1 cellular context compared by ENCODE assay signal in the genomic region with DNA sequence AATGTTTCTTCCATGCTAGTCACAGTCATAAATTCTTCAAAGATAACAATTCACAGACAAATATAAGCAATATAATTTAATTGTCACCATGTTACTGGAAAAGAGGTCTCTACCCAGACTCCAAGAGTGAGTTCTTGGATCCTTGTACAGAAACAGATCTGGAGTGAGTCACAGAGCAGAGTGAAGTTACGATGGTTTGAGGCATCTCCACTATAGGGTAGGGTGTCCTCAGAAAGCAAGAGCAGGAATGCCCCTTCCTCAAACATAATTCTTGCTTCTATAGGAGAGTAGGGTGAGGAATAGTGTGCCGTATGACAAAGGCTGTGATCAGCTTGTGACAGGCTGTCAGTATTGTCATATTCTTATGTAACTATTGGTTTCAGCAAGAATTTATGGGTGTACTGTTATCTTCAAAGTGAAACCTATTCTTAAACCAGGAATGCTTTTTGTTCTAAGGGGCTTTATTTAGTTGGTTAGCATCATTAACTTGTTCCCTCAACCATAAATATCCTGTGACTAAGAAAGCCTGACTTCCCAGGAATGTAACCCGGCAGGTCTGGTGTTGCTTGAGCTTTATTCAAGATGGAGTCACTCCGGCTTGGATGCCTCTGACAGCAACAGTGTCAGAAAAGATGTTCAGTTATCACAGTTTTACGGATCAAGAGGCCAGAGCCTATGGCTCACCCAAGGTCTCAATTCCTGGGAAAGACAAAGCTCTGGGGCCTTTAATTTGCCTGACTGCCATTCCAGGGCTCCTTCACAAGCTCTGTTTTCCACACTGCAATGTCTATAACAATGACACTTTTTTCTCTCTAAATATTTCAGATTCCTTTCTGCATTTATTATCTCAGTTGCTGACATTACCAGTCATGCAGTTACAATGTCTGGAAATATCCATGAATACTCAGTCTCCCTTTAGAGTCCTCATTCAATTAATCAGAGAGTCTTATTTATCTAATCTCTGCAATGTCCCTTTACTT.
TF ChIP-seq lines count a peak whose summit lies in the region.

No MANE protein-coding gene starts in this region.

TF ChIP-seq in GM23338, 12 proteins besides CTCF, POLR2A, EP300 and RAD21:
- no peak for TF ChIP-seq NANOG (IDR thresholded peaks at IDR 0.05; ENCODE audit: borderline replicate concordance)
